16 cellular contexts compared by ENCODE assay signal in the genomic region with DNA sequence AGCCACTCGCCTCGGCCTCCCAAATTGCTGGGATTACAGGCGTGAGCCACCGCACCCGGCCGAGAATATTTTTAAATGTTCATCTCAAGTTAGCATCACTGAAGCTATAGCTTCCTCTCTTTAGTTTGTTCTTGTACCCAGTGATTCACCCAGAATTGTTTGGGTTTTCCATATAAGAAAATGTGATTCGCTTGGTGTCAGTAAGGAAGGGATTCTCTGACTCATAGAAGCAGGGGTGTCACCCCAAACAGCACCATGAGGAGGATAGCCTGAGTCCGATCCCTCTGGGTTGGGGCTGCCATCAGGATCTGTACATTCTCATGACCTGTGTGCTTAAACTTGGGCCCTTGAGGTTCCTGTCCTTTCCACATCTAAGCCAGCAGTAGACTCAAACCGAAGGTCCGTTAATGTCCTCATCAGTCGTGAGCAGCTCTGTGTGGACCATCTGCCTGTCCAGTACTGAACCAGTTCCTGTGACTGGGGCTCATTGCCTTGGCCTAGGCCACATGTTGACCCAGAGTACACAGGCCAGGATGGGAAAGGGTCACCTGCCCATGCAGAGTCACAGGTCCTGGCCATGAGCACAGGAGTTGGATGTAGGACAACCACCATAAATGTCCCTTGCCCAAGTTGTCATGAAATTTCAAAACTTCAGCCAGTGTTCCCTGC.
"Had no signal": no experiment of that assay in that cellular context is flagged by ENCODE, and none has a peak within 500 bp of the region (broad histone marks: within the 10 kb centered on the region; RNA-seq: fewer than 3 reads in every experiment).

No MANE protein-coding gene starts in this region.

- FAIRE-seq: colon, pancreas had no signal

- ATAC-seq: pancreas; stimulated activated effector memory CD8-positive, alpha-beta T cell treated with anti-CD3 and anti-CD28 coated beads, Interleukin-12 subunit alpha, Interleukin-12 subunit beta, amount 100 ng/mL, for 72 hours had no signal

- H3K4me3 ChIP-seq: esophagus squamous epithelium, lung, neural progenitor cell, pancreas, thyroid gland, uterus had no signal

- H3K27me3 ChIP-seq: esophagus squamous epithelium, neural progenitor cell, pancreas, thyroid gland, uterus had no signal

- H3K36me3 ChIP-seq: esophagus squamous epithelium, neural progenitor cell, pancreas, thyroid gland, uterus had no signal

- DNase-seq: activated CD4-positive, alpha-beta T cell treated with anti-CD3 and anti-CD28 coated beads, Interleukin-2, amount 50 U/mL, for 48 hours; activated naive CD4-positive, alpha-beta T cell treated with anti-CD3 and anti-CD28 coated beads, Interleukin-2, amount 50 U/mL, for 16 hours; caudate nucleus; esophagus squamous epithelium; foreskin melanocyte; midbrain; pancreas; stimulated activated CD4-positive, alpha-beta T cell treated with anti-CD3 and anti-CD28 coated beads, Interleukin-12 subunit alpha, Interleukin-12 subunit beta, amount 100 ng/mL, for 4 hours; stimulated activated CD4-positive, alpha-beta T cell treated with anti-CD3 and anti-CD28 coated beads, Interleukin-2, amount 100 ng/mL, for 24 hours; T-helper 1 cell; thyroid gland; uterus had no signal
